Comparison of ENCODE assay signal across 8 cellular contexts in genomic region chr11:32012066-32012465, GRCh38.
"Had no signal": no experiment of that assay in that cellular context is flagged by ENCODE, and none has a peak within 500 bp of the region (broad histone marks: within the 10 kb centered on the region; RNA-seq: fewer than 3 reads in every experiment).

No MANE protein-coding gene starts in this region.

- H2AFZ ChIP-seq: GM23248 had no signal

- ATAC-seq: HepG2 had no signal

- H3K27ac Mint-ChIP-seq: IgD-negative memory B cell had no signal

- H3K4me3 ChIP-seq: GM23248 had no signal

- H3K4me3 Mint-ChIP-seq: IgD-negative memory B cell had no signal

- H3K27ac ChIP-seq: GM23248, HL-60 had no signal

- DNase-seq: GM23248, GOT3, H7, HCEC 1CT, KBM-7 had no signal

- H3K9ac ChIP-seq: GM23248 had no signal
